In genomic region chr3:30693470-30694120, GRCh38 we compare ENCODE assay signal across 1 cellular context.
TF ChIP-seq lines count a peak whose summit lies in the region.

No MANE protein-coding gene starts in this region.

TF ChIP-seq in H1, 55 proteins besides CTCF, POLR2A, EP300 and RAD21:
- TF ChIP-seq SP1 (IDR thresholded peaks at IDR 0.05; ENCODE audit: low read depth, low read length) (no peak), POU5F1 (IDR thresholded peaks at IDR 0.05; ENCODE audit: low read depth, low read length) (no peak), TEAD4 (IDR thresholded peaks at IDR 0.05; ENCODE audit: low read depth, low read length) (peak; percentile 78), EZH2 (IDR thresholded peaks at IDR 0.05; ENCODE audit: low read depth, low read length, severe bottlenecking) (no peak), PHF8 (conservative IDR thresholded peaks at IDR 0.05; ENCODE audit: low read depth, low read length) (no peak), MAX (IDR thresholded peaks at IDR 0.05) (no peak), SRF (IDR thresholded peaks at IDR 0.05; ENCODE audit: low read depth, low read length) (no peak), HDAC6 (IDR thresholded peaks at IDR 0.05; ENCODE audit: low read depth, low read length) (no peak)
